2 cellular contexts compared by ENCODE assay signal in genomic region chr1:31704261-31705079, GRCh38.
TF ChIP-seq lines count a peak whose summit lies in the region.

No MANE protein-coding gene starts in this region.

TF ChIP-seq in A549, 52 proteins besides CTCF, POLR2A, EP300 and RAD21:
- TF ChIP-seq TFCP2L1 (CRISPR knock-in tag; IDR thresholded peaks at IDR 0.05) (no peak), ZSCAN20 (CRISPR knock-in tag; IDR thresholded peaks at IDR 0.05) (no peak), FOXS1 (CRISPR knock-in tag; IDR thresholded peaks at IDR 0.05) (no peak), HDAC2 (IDR thresholded peaks at IDR 0.05) (no peak), NR3C1 (IDR thresholded peaks at IDR 0.05) (no peak), EHF (CRISPR knock-in tag; IDR thresholded peaks at IDR 0.05) (no peak), MAFK (IDR thresholded peaks at IDR 0.05; ENCODE audit: partially characterized antibody) (no peak), RARB (CRISPR knock-in tag; IDR thresholded peaks at IDR 0.05) (no peak), NPAS2 (CRISPR knock-in tag; IDR thresholded peaks at IDR 0.05; ENCODE audit: borderline replicate concordance) (no peak), MYC (IDR thresholded peaks at IDR 0.05; ENCODE audit: borderline replicate concordance, low read length) (no peak), HOXA7 (CRISPR knock-in tag; IDR thresholded peaks at IDR 0.05) (no peak)

TF ChIP-seq in HepG2, 621 proteins besides CTCF, POLR2A, EP300 and RAD21 (continues in another document):
- 0 out of 2 replicates have a peak, but pooled peaks have one; percentile 58 for TF ChIP-seq ZNF746 (CRISPR knock-in tag; IDR thresholded peaks at IDR 0.05)
- TF ChIP-seq ZNF574 (CRISPR knock-in tag; IDR thresholded peaks at IDR 0.05) = no peak
- TF ChIP-seq ZSCAN29 (CRISPR knock-in tag; conservative IDR thresholded peaks at IDR 0.05) = 0 out of 2 replicates have a peak, but pooled peaks have one; percentile 66
- no peak for TF ChIP-seq ZNF253 (CRISPR knock-in tag; IDR thresholded peaks at IDR 0.05; ENCODE audit: borderline replicate concordance)
- TF ChIP-seq CBFB (CRISPR knock-in tag; IDR thresholded peaks at IDR 0.05) = no peak
- peak; percentile 98 for TF ChIP-seq ZNF629 (CRISPR knock-in tag; conservative IDR thresholded peaks at IDR 0.05)
- no peak for TF ChIP-seq YEATS2 (CRISPR knock-in tag; IDR thresholded peaks at IDR 0.05; ENCODE audit: borderline replicate concordance)
- TF ChIP-seq ADNP (CRISPR knock-in tag; IDR thresholded peaks at IDR 0.05) = peak; percentile 36; the same call in 1 of the 2 replicates
- no peak for TF ChIP-seq ZNF234 (CRISPR knock-in tag; conservative IDR thresholded peaks at IDR 0.05)
- TF ChIP-seq ZNF318 (CRISPR knock-in tag; IDR thresholded peaks at IDR 0.05) = no peak
- peak; percentile 56 for TF ChIP-seq BHLHE40 (IDR thresholded peaks at IDR 0.05; ENCODE audit: low read length)
- TF ChIP-seq NBN (conservative IDR thresholded peaks at IDR 0.05) = no peak
- no peak for TF ChIP-seq ZBTB44 (CRISPR knock-in tag; IDR thresholded peaks at IDR 0.05)
- TF ChIP-seq FOXA3 (CRISPR knock-in tag; IDR thresholded peaks at IDR 0.05) = peak; percentile 44; the same call in 1 of the 2 replicates
- no peak for TF ChIP-seq ZNF891 (CRISPR knock-in tag; IDR thresholded peaks at IDR 0.05)
- TF ChIP-seq ZNF605 (CRISPR knock-in tag; IDR thresholded peaks at IDR 0.05) = peak; percentile 83
- no peak for TF ChIP-seq ZBTB8A (CRISPR knock-in tag; IDR thresholded peaks at IDR 0.05; ENCODE audit: borderline replicate concordance, low read depth)
- peak; percentile 73 for TF ChIP-seq ELF3 (CRISPR knock-in tag; IDR thresholded peaks at IDR 0.05)
- TF ChIP-seq MEIS2 (CRISPR knock-in tag; IDR thresholded peaks at IDR 0.05) = 0 out of 2 replicates have a peak, but pooled peaks have one; percentile 19
- TF ChIP-seq RORA (CRISPR knock-in tag; IDR thresholded peaks at IDR 0.05) = no peak
- TF ChIP-seq ZNF264 (CRISPR knock-in tag; IDR thresholded peaks at IDR 0.05) = no peak
- TF ChIP-seq HMGA1 (CRISPR knock-in tag; conservative IDR thresholded peaks at IDR 0.05) = no peak
- no peak for TF ChIP-seq ZNF614 (CRISPR knock-in tag; IDR thresholded peaks at IDR 0.05; ENCODE audit: borderline replicate concordance)
- TF ChIP-seq SOX6 (IDR thresholded peaks at IDR 0.05) = no peak
- peak; percentile 27; the same call in 1 of the 2 replicates for TF ChIP-seq SOX6 (CRISPR knock-in tag; IDR thresholded peaks at IDR 0.05)
- TF ChIP-seq ZNF256 (CRISPR knock-in tag; conservative IDR thresholded peaks at IDR 0.05) = no peak
- peak; percentile 14; the same call in 1 of the 2 replicates for TF ChIP-seq TARDBP (CRISPR knock-in tag; IDR thresholded peaks at IDR 0.05)
- no peak for TF ChIP-seq FIP1L1 (IDR thresholded peaks at IDR 0.05; ENCODE audit: borderline replicate concordance, insufficient read depth, low read depth, low read length)
- no peak for TF ChIP-seq MAFK (conservative IDR thresholded peaks at IDR 0.05 in 1 of 2, IDR thresholded peaks at IDR 0.05 in 1 of 2; ENCODE audit: low read length in 2 of 2)
- no peak for TF ChIP-seq CAMTA2 (CRISPR knock-in tag; IDR thresholded peaks at IDR 0.05; ENCODE audit: borderline replicate concordance)
- TF ChIP-seq ATF4 (CRISPR knock-in tag; IDR thresholded peaks at IDR 0.05) = peak in 1 of 2 experiments; percentile 75; a peak in 2 of 4 replicates
- 0 out of 2 replicates have a peak, but pooled peaks have one; percentile 14 for TF ChIP-seq HOXA3 (CRISPR knock-in tag; IDR thresholded peaks at IDR 0.05)
- 0 out of 2 replicates have a peak, but pooled peaks have one; percentile 2 for TF ChIP-seq AHDC1 (CRISPR knock-in tag; IDR thresholded peaks at IDR 0.05; ENCODE audit: borderline replicate concordance)
- TF ChIP-seq NONO (IDR thresholded peaks at IDR 0.05) = no peak
- TF ChIP-seq NONO (CRISPR knock-in tag; conservative IDR thresholded peaks at IDR 0.05) = no peak
- no peak for TF ChIP-seq ZNF580 (CRISPR knock-in tag; IDR thresholded peaks at IDR 0.05; ENCODE audit: borderline replicate concordance, low read depth)
- TF ChIP-seq ZNF33B (CRISPR knock-in tag; IDR thresholded peaks at IDR 0.05) = no peak
- no peak for TF ChIP-seq BRCA1 (CRISPR knock-in tag; IDR thresholded peaks at IDR 0.05)
- no peak for TF ChIP-seq MXI1 (IDR thresholded peaks at IDR 0.05; ENCODE audit: borderline replicate concordance, low read depth, low read length)
- no peak for TF ChIP-seq TBP (CRISPR knock-in tag; IDR thresholded peaks at IDR 0.05)
- 0 out of 2 replicates have a peak, but pooled peaks have one; percentile 11 for TF ChIP-seq DMAP1 (CRISPR knock-in tag; IDR thresholded peaks at IDR 0.05)
- TF ChIP-seq EZH2 (conservative IDR thresholded peaks at IDR 0.05; ENCODE audit: low read depth, low read length) = no peak
- TF ChIP-seq HNF4A (CRISPR knock-in tag; IDR thresholded peaks at IDR 0.05) = no peak
- TF ChIP-seq TBL1XR1 (IDR thresholded peaks at IDR 0.05; ENCODE audit: borderline replicate concordance, low read length, partially characterized antibody) = peak; percentile 34
- peak; percentile 82 for TF ChIP-seq ZMYM2 (CRISPR knock-in tag; IDR thresholded peaks at IDR 0.05)
